ENCODE assay signal across 20 cellular contexts in the genomic region with DNA sequence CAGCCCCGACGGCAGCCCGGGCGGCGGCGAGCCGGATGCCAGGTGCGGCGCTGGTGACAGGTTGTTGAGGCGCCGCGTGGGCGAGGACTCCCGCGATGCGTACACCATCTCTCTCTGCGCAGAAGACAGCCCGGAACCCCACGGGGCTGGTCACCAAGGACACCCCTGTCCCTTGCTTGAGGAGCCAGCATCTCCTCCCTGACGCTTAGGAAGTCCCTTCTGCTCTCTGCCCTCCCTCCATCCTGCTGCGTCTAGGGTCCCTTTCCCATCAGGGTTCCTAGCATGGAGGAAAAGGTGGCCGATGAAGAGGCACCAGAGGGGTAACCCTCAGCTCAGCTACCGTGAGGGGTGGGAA. TPM values are rescaled to one million over a fixed set of nuclear protein-coding genes. Genes with fewer than 3 reads are reported as not detected.
DNase-seq lines count a peak whose midpoint lies in the region; ATAC-seq and TF ChIP-seq lines count a peak whose summit lies in the region.
"Had no signal": no experiment of that assay in that cellular context is flagged by ENCODE, and none has a peak within 500 bp of the region (broad histone marks: within the 10 kb centered on the region; RNA-seq: fewer than 3 reads in every experiment).

No MANE protein-coding gene starts in this region.

- TF ChIP-seq CTCF in WTC11 (IDR thresholded peaks at IDR 0.05), result no peak

- H3K4me3 ChIP-seq in iPS-15b (ENCODE audit: low read depth, low read length), result peak overlapping the region; percentile 50
- H3K4me3 ChIP-seq: GM12878, HAP-1, K562 had no signal

- peaks cover 70% of the 10 kb centered on the region for H3K27me3 Mint-ChIP-seq in activated naive CD8-positive, alpha-beta T cell treated with anti-CD3 and anti-CD28 coated beads, Interleukin-2, amount 10 ng/mL, durations not matched to agents 7 days and 5 days
- H3K27me3 Mint-ChIP-seq in activated naive CD8-positive, alpha-beta T cell treated with anti-CD3 and anti-CD28 coated beads, Interleukin-2, amount 50 U/mL, for 24 hours, result peaks cover 65% of the 10 kb centered on the region
- peaks cover 87% of the 10 kb centered on the region for H3K27me3 Mint-ChIP-seq in WTC11 (ENCODE audit: low read depth)

- H3K27ac ChIP-seq in substantia nigra (ENCODE audit: low read depth, low read length, poor library complexity, severe bottlenecking), result peak overlapping the region; percentile 88
- H3K27ac ChIP-seq: HL-60 had no signal

- H3K9me3 ChIP-seq in iPS-15b (ENCODE audit: control insufficient read depth, insufficient read depth, low read length), result no peaks in the 10 kb centered on the region

- H3K4me3 Mint-ChIP-seq in activated naive CD8-positive, alpha-beta T cell treated with anti-CD3 and anti-CD28 coated beads, Interleukin-2, amount 10 ng/mL, durations not matched to agents 7 days and 5 days, result no peak overlapping the region
- H3K4me3 Mint-ChIP-seq in activated naive CD8-positive, alpha-beta T cell treated with anti-CD3 and anti-CD28 coated beads, Interleukin-2, amount 50 U/mL, for 24 hours, result no peak overlapping the region
- peak overlapping the region; percentile 71 for H3K4me3 Mint-ChIP-seq in WTC11

- no peaks in the 10 kb centered on the region for H3K36me3 Mint-ChIP-seq in activated naive CD8-positive, alpha-beta T cell treated with anti-CD3 and anti-CD28 coated beads, Interleukin-2, amount 10 ng/mL, durations not matched to agents 7 days and 5 days
- no peaks in the 10 kb centered on the region for H3K36me3 Mint-ChIP-seq in activated naive CD8-positive, alpha-beta T cell treated with anti-CD3 and anti-CD28 coated beads, Interleukin-2, amount 50 U/mL, for 24 hours (ENCODE audit: low read depth)
- H3K36me3 Mint-ChIP-seq in WTC11, result no peaks in the 10 kb centered on the region

- peak overlapping the region; percentile 30 for H3K27ac Mint-ChIP-seq in activated naive CD8-positive, alpha-beta T cell treated with anti-CD3 and anti-CD28 coated beads, Interleukin-2, amount 10 ng/mL, durations not matched to agents 7 days and 5 days
- no peak overlapping the region for H3K27ac Mint-ChIP-seq in activated naive CD8-positive, alpha-beta T cell treated with anti-CD3 and anti-CD28 coated beads, Interleukin-2, amount 50 U/mL, for 24 hours
- H3K27ac Mint-ChIP-seq in WTC11, result no peak overlapping the region

- DNase-seq in activated naive CD8-positive, alpha-beta T cell treated with anti-CD3 and anti-CD28 coated beads, Interleukin-2, amount 10 ng/mL, durations not matched to agents 7 days and 5 days, result no peak
- no peak for DNase-seq in activated naive CD8-positive, alpha-beta T cell treated with anti-CD3 and anti-CD28 coated beads, Interleukin-2, amount 50 U/mL, for 24 hours
- DNase-seq in WTC11 (ENCODE audit: low spot score) (no peak), substantia nigra (lab: John Stamatoyannopoulos, UW) (no peak), NCI-H748 treated with DMSO at 0.1 percent for 48 hours (lab: John Stamatoyannopoulos, UW) (no peak)
- DNase-seq: CD4-positive, alpha-beta memory T cell; DMS79 treated with DMSO at 0.1 percent for 48 hours; MV-4-11; NCI-H1417; NCI-H187 treated with DMSO at 0.1 percent for 48 hours; NCI-H69; OCI-M1; SHP77 treated with DMSO at 0.1 percent for 48 hours had no signal

- H3K27me3 ChIP-seq in iPS-15b (ENCODE audit: control insufficient read depth, insufficient read depth, low read length), result peaks cover 89% of the 10 kb centered on the region

- H3K36me3 ChIP-seq in iPS-15b (ENCODE audit: control insufficient read depth, insufficient read depth, low read length), result no peaks in the 10 kb centered on the region
- H3K36me3 ChIP-seq: HAP-1 had no signal

- H3K9ac ChIP-seq in iPS-15b (ENCODE audit: low read depth, low read length), result no peak overlapping the region

- no peak for ATAC-seq in activated naive CD8-positive, alpha-beta T cell treated with anti-CD3 and anti-CD28 coated beads, Interleukin-2, amount 10 ng/mL, durations not matched to agents 7 days and 5 days (ENCODE audit: low read depth)
- ATAC-seq in activated naive CD8-positive, alpha-beta T cell treated with anti-CD3 and anti-CD28 coated beads, Interleukin-2, amount 50 U/mL, for 24 hours, result no peak
- ATAC-seq in WTC11 (no peak), HG03045 (IDR thresholded peaks at IDR 0.05; ENCODE audit: unreplicated experiment) (no peak)
- ATAC-seq: GM12878, K562 had no signal

- CTCF ChIA-PET in WTC11 (lab: Charles Lee), result interaction anchor here (0.6 to 10.6 kb wide), 9 partner anchors 14 to 142 kb away, joined by 3 to 501 read pairs (median 61); partner anchors contain the start of gene SRCIN1

- peaks cover 22% of the 10 kb centered on the region for H3K4me1 Mint-ChIP-seq in activated naive CD8-positive, alpha-beta T cell treated with anti-CD3 and anti-CD28 coated beads, Interleukin-2, amount 10 ng/mL, durations not matched to agents 7 days and 5 days
- H3K4me1 Mint-ChIP-seq in activated naive CD8-positive, alpha-beta T cell treated with anti-CD3 and anti-CD28 coated beads, Interleukin-2, amount 50 U/mL, for 24 hours, result peaks cover 29% of the 10 kb centered on the region
- peaks cover 56% of the 10 kb centered on the region for H3K4me1 Mint-ChIP-seq in WTC11

- H3K4me1 ChIP-seq in iPS-15b (ENCODE audit: control insufficient read depth, insufficient read depth, low read length), result peaks cover 25% of the 10 kb centered on the region

- POLR2A ChIA-PET in activated naive CD8-positive, alpha-beta T cell treated with anti-CD3 and anti-CD28 coated beads, Interleukin-2, amount 10 ng/mL, durations not matched to agents 7 days and 5 days (lab: Charles Lee), result no interaction called here
- POLR2A ChIA-PET in WTC11 (lab: Charles Lee), result no interaction called here

- H3K9me3 Mint-ChIP-seq in activated naive CD8-positive, alpha-beta T cell treated with anti-CD3 and anti-CD28 coated beads, Interleukin-2, amount 10 ng/mL, durations not matched to agents 7 days and 5 days, result no peaks in the 10 kb centered on the region
- no peaks in the 10 kb centered on the region for H3K9me3 Mint-ChIP-seq in activated naive CD8-positive, alpha-beta T cell treated with anti-CD3 and anti-CD28 coated beads, Interleukin-2, amount 50 U/mL, for 24 hours
- H3K9me3 Mint-ChIP-seq in WTC11, result no peaks in the 10 kb centered on the region

TF ChIP-seq in WTC11, 78 proteins besides CTCF, POLR2A, EP300 and RAD21:
- TF ChIP-seq IRF2 (CRISPR knock-in tag; IDR thresholded peaks at IDR 0.05; ENCODE audit: borderline replicate concordance, low read depth) (no peak), TCF7 (CRISPR knock-in tag; IDR thresholded peaks at IDR 0.05; ENCODE audit: low read depth) (no peak), MYBL2 (CRISPR knock-in tag; IDR thresholded peaks at IDR 0.05) (0 out of 2 replicates have a peak, but pooled peaks have one; percentile 33)
- TF ChIP-seq, protein P1, sequence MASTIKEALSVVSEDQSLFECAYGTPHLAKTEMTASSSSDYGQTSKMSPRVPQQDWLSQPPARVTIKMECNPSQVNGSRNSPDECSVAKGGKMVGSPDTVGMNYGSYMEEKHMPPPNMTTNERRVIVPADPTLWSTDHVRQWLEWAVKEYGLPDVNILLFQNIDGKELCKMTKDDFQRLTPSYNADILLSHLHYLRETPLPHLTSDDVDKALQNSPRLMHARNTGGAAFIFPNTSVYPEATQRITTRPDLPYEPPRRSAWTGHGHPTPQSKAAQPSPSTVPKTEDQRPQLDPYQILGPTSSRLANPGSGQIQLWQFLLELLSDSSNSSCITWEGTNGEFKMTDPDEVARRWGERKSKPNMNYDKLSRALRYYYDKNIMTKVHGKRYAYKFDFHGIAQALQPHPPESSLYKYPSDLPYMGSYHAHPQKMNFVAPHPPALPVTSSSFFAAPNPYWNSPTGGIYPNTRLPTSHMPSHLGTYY (CRISPR knock-in tag; IDR thresholded peaks at IDR 0.05), result no peak
- TF ChIP-seq, protein P2, sequence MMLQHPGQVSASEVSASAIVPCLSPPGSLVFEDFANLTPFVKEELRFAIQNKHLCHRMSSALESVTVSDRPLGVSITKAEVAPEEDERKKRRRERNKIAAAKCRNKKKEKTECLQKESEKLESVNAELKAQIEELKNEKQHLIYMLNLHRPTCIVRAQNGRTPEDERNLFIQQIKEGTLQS (CRISPR knock-in tag; conservative IDR thresholded peaks at IDR 0.05), result 0 out of 2 replicates have a peak, but pooled peaks have one; percentile 27

RNA-seq across cellular contexts. Expression of gene SRCIN1, which starts 43.6 kb away (rescaled TPM):
- under 1 TPM in 1 of 2 experiments, not detected in 1; 0.11 TPM for total RNA-seq in activated naive CD8-positive, alpha-beta T cell treated with anti-CD3 and anti-CD28 coated beads, Interleukin-2, amount 10 ng/mL, durations not matched to agents 7 days and 5 days
- 10.7 to 17.3 TPM (median 11.1 TPM) in 3 replicates for total RNA-seq in WTC11 (2021)
- total RNA-seq: RPMI7951 had no signal

Comparison
In these comparisons a context has a peak if more than half of its experiments do, and no peak if none do; other contexts are left out.
1. RNA of gene SRCIN1, which starts 43.6 kb away (total RNA-seq): 10.7 to 17.3 TPM in WTC11; 0.11 TPM in activated naive CD8-positive, alpha-beta T cell treated with anti-CD3 and anti-CD28 coated beads, Interleukin-2, amount 10 ng/mL, durations not matched to agents 7 days and 5 days; every median in the first group is over 10 times any median in the second.